27 cellular contexts compared by ENCODE assay signal in the genomic region with DNA sequence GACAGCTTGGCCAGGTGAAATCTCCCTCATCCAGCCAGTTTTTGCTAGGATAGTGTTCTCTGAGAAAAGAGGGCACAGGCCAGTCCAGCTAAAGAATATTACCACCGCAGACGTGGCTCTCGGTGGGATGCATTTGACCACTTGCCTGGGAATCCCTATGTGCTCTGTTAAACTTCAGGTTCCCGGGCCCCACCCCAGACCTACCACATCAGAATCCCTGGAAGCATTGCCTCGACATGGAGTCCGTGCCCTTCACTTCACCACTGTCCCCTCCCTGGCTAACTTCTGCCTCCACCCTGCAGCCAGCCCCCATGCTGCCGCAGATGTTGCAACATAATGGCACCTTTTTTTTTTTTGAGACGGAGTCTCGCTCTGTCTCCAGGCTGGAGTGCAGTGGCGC. TPM values are rescaled to one million over a fixed set of nuclear protein-coding genes. Genes with fewer than 3 reads are reported as not detected.
DNase-seq lines count a peak whose midpoint lies in the region; ATAC-seq and TF ChIP-seq lines count a peak whose summit lies in the region.
"Had no signal": no experiment of that assay in that cellular context is flagged by ENCODE, and none has a peak within 500 bp of the region (broad histone marks: within the 10 kb centered on the region; RNA-seq: fewer than 3 reads in every experiment).

No MANE protein-coding gene starts in this region.

- H3K27me3 ChIP-seq in prostate gland (replicated peaks; ENCODE audit: insufficient read depth), result no peaks in the 10 kb centered on the region
- no peaks in the 10 kb centered on the region for H3K27me3 ChIP-seq in CD8-positive, alpha-beta T cell (ENCODE audit: insufficient read depth, low read length)
- H3K27me3 ChIP-seq: BE2C, MG63 had no signal

- H3K36me3 Mint-ChIP-seq in dendritic cell treated with granulocyte-macrophage colony-stimulating factor and Interleukin-4, amounts not matched to agents 40 ng/mL and 50 ng/mL, for 4 days (ENCODE audit: low read depth), result no peaks in the 10 kb centered on the region
- no peaks in the 10 kb centered on the region for H3K36me3 Mint-ChIP-seq in CD8-positive, alpha-beta T cell
- H3K36me3 Mint-ChIP-seq: CD14-positive monocyte had no signal

- H3K4me1 Mint-ChIP-seq in dendritic cell treated with granulocyte-macrophage colony-stimulating factor and Interleukin-4, amounts not matched to agents 40 ng/mL and 50 ng/mL, for 4 days (ENCODE audit: low read depth), result peaks cover 60% of the 10 kb centered on the region
- no peaks in the 10 kb centered on the region for H3K4me1 Mint-ChIP-seq in CD8-positive, alpha-beta T cell (ENCODE audit: low read depth)

- POLR2A ChIA-PET in CD8-positive, alpha-beta T cell (lab: Charles Lee), result no interaction called here

- intact Hi-C loops in dendritic cell treated with granulocyte-macrophage colony-stimulating factor and Interleukin-4, amounts not matched to agents 40 ng/mL and 50 ng/mL, for 4 days (cut with micrococcal nuclease), result no loop called here
- intact Hi-C loops in prostate gland (cut with DNase I), result no loop called here
- intact Hi-C loops in CD8-positive, alpha-beta T cell (cut with DNase I, micrococcal nuclease), result no loop called here

- peaks cover 4% of the 10 kb centered on the region for H3K4me1 ChIP-seq in prostate gland (replicated peaks)
- no peaks in the 10 kb centered on the region for H3K4me1 ChIP-seq in CD8-positive, alpha-beta T cell (ENCODE audit: insufficient read depth, low read length)

- H3K27me3 Mint-ChIP-seq in dendritic cell treated with granulocyte-macrophage colony-stimulating factor and Interleukin-4, amounts not matched to agents 40 ng/mL and 50 ng/mL, for 4 days, result peaks cover 12% of the 10 kb centered on the region
- H3K27me3 Mint-ChIP-seq in CD8-positive, alpha-beta T cell (ENCODE audit: low read depth), result peaks cover 8% of the 10 kb centered on the region

- TF ChIP-seq POLR2A in prostate gland (IDR thresholded peaks at IDR 0.05), result no peak

- no peak overlapping the region for H3K27ac ChIP-seq in prostate gland
- H3K27ac ChIP-seq in CD8-positive, alpha-beta T cell (ENCODE audit: low read depth, low read length), result no peak overlapping the region
- H3K27ac ChIP-seq: RWPE1 had no signal

- WGBS in prostate gland, result 96% methylated on average over 10 of the region's 10 CpGs

- ATAC-seq in CD8-positive, alpha-beta T cell, result no peak
- ATAC-seq in GM21529 (IDR thresholded peaks at IDR 0.05; ENCODE audit: unreplicated experiment), result no peak

- H3K4me3 Mint-ChIP-seq in dendritic cell treated with granulocyte-macrophage colony-stimulating factor and Interleukin-4, amounts not matched to agents 40 ng/mL and 50 ng/mL, for 4 days, result no peak overlapping the region
- H3K4me3 Mint-ChIP-seq in CD8-positive, alpha-beta T cell, result no peak overlapping the region
- H3K4me3 Mint-ChIP-seq: CD14-positive monocyte had no signal

- no peak for TF ChIP-seq CTCF in prostate gland (IDR thresholded peaks at IDR 0.05)
- no peak for TF ChIP-seq CTCF in CD8-positive, alpha-beta T cell (IDR thresholded peaks at IDR 0.05)

- no peaks in the 10 kb centered on the region for H3K9me3 ChIP-seq in prostate gland
- H3K9me3 ChIP-seq in CD8-positive, alpha-beta T cell (ENCODE audit: low read length), result no peaks in the 10 kb centered on the region
- H3K9me3 ChIP-seq: BE2C, MG63 had no signal

- peak overlapping the region; percentile 43 for H3K27ac Mint-ChIP-seq in dendritic cell treated with granulocyte-macrophage colony-stimulating factor and Interleukin-4, amounts not matched to agents 40 ng/mL and 50 ng/mL, for 4 days
- H3K27ac Mint-ChIP-seq in CD8-positive, alpha-beta T cell, result no peak overlapping the region

- no peaks in the 10 kb centered on the region for H3K36me3 ChIP-seq in prostate gland
- H3K36me3 ChIP-seq in CD8-positive, alpha-beta T cell (ENCODE audit: insufficient read depth, low read length), result no peaks in the 10 kb centered on the region
- H3K36me3 ChIP-seq: BE2C, MG63 had no signal

- no peak overlapping the region for H3K4me3 ChIP-seq in prostate gland
- H3K4me3 ChIP-seq in CD8-positive, alpha-beta T cell (ENCODE audit: low read depth, low read length), result no peak overlapping the region
- H3K4me3 ChIP-seq: MG63 had no signal

- peak; percentile 27 for DNase-seq in activated effector memory CD4-positive, alpha-beta T cell treated with anti-CD3 and anti-CD28 coated beads, Interleukin-2, amount 50 U/mL, for 16 hours
- no peak for DNase-seq in activated effector memory CD4-positive, alpha-beta T cell treated with Interleukin-2 at 50 U/mL for 16 hours
- peak; percentile 35 for DNase-seq in mesenteric fat pad (ENCODE audit: low spot score)
- no peak for DNase-seq in prostate gland (ENCODE audit: low spot score)
- no peak for DNase-seq in CD8-positive, alpha-beta T cell
- DNase-seq: 8988T, ACHN, BE2C, Calu3, DMS79 treated with DMSO at 0.1 percent for 48 hours, GF-D8, H7, KG1, MG63, NCI-H1092, NCI-H1417 treated with DMSO at 0.1 percent for 48 hours, NCI-H1694 treated with DMSO at 0.1 percent for 48 hours, NCI-H2081 treated with DMSO at 0.1 percent for 48 hours, NCI-H2171, NCI-H226, NCI-H510A, NCI-H69, SHP77 had no signal

- CTCF ChIA-PET in CD8-positive, alpha-beta T cell (lab: Charles Lee), result no interaction called here

- H3K9me3 Mint-ChIP-seq in dendritic cell treated with granulocyte-macrophage colony-stimulating factor and Interleukin-4, amounts not matched to agents 40 ng/mL and 50 ng/mL, for 4 days, result no peaks in the 10 kb centered on the region
- no peaks in the 10 kb centered on the region for H3K9me3 Mint-ChIP-seq in CD8-positive, alpha-beta T cell

RNA-seq across cellular contexts. Expression of gene EMID1, which starts 56.9 kb away (rescaled TPM):
- total RNA-seq in mesenteric fat pad (1.4 TPM), prostate gland (10 to 100 TPM; 12.8 to 14.7 TPM)
- not detected for total RNA-seq in CD8-positive, alpha-beta T cell

Comparison
In these comparisons a context has a peak if more than half of its experiments do, and no peak if none do; other contexts are left out.
1. DNase-seq: peak in activated effector memory CD4-positive, alpha-beta T cell treated with anti-CD3 and anti-CD28 coated beads, Interleukin-2, amount 50 U/mL, for 16 hours (single experiment) and mesenteric fat pad (single experiment); none in activated effector memory CD4-positive, alpha-beta T cell treated with Interleukin-2 at 50 U/mL for 16 hours (single experiment), prostate gland (single experiment) and CD8-positive, alpha-beta T cell (0 of 7).